Comparison of ENCODE assay signal across 8 cellular contexts in genomic region chr19:51704601-51705000, GRCh38. TPM values are rescaled to one million over a fixed set of nuclear protein-coding genes. Genes with fewer than 3 reads are reported as not detected.
A peak's percentile ranks its signal among the peaks of the same experiment; 100 is the strongest.
DNase-seq lines count a peak whose midpoint lies in the region; ATAC-seq and TF ChIP-seq lines count a peak whose summit lies in the region.

No MANE protein-coding gene starts in this region.

- H3K27ac ChIP-seq in spleen, result peak overlapping the region; percentile 90 to 95 (median 91)

- peak in 1 of 2 donors; percentile 1 for ATAC-seq in activated naive CD4-positive, alpha-beta T cell treated with anti-CD3 and anti-CD28 coated beads, Interleukin-2, amount 50 U/mL, for 72 hours

- H3K4me1 ChIP-seq in iPS-15b (ENCODE audit: control insufficient read depth, insufficient read depth, low read length) (peaks cover 4% of the 10 kb centered on the region), spleen (peaks cover 16 to 45% (median 31%) of the 10 kb centered on the region in 6 donors)

- H3K9me3 Mint-ChIP-seq in activated naive CD4-positive, alpha-beta T cell treated with anti-CD3 and anti-CD28 coated beads, Interleukin-2, amount 50 U/mL, for 72 hours, result peaks cover 0 to under 1% of the 10 kb centered on the region in 2 donors

- H3K27me3 ChIP-seq in iPS-15b (ENCODE audit: control insufficient read depth, insufficient read depth, low read length) (no peaks in the 10 kb centered on the region), spleen (replicated peaks in 1 of 7) (peaks cover 0 to 21% (median 7%) of the 10 kb centered on the region in 7 donors)

- peak overlapping the region; percentile 99 to 100 for H3K27ac Mint-ChIP-seq in activated naive CD4-positive, alpha-beta T cell treated with anti-CD3 and anti-CD28 coated beads, Interleukin-2, amount 50 U/mL, for 72 hours

- POLR2A ChIA-PET in HEK293T (lab: Yijun Ruan, JAX), result interaction anchor here (4.2 kb wide), 1 partner anchor 15 kb away, joined by 31 read pairs; no protein-coding TSS in a partner anchor

- intact Hi-C loops in spleen (cut with DNase I; ENCODE audit: low total_unique reads), result no loop called here

- peak overlapping the region; percentile 92 for H3K9ac ChIP-seq in iPS-15b (ENCODE audit: low read depth, low read length)

- TF ChIP-seq CTCF in HFF-Myc (IDR thresholded peaks at IDR 0.05; ENCODE audit: low read depth, low read length, missing control alignments) (no peak), spleen (IDR thresholded peaks at IDR 0.05 in 8 of 11, conservative IDR thresholded peaks at IDR 0.05 in 3 of 11) (no peak)

- peak overlapping the region; percentile 64 for H3K4me3 ChIP-seq in HFF-Myc (replicated peaks; ENCODE audit: low read depth, low read length)
- H3K4me3 ChIP-seq in iPS-15b (ENCODE audit: low read depth, low read length), result peak overlapping the region; percentile 94
- H3K4me3 ChIP-seq in spleen, result peak overlapping the region; percentile 49 to 86 (median 60)

- no peak for TF ChIP-seq POLR2A in spleen (IDR thresholded peaks at IDR 0.05)

- CTCF ChIA-PET in HEK293T (lab: Yijun Ruan, JAX), result interaction anchor here (1.2 to 1.6 kb wide), 2 partner anchors 10 to 73 kb away, joined by 4 to 7 read pairs; no protein-coding TSS in a partner anchor

- H3K36me3 Mint-ChIP-seq in activated naive CD4-positive, alpha-beta T cell treated with anti-CD3 and anti-CD28 coated beads, Interleukin-2, amount 50 U/mL, for 72 hours, result peaks cover 25 to 49% of the 10 kb centered on the region in 2 donors

- 28 to 42% (median 31%) methylated on average over 5 of the region's 5 CpGs for WGBS in spleen, 5 donors

- DNase-seq in HFF-Myc (ENCODE audit: extremely low read depth, low read depth) (no peak), spleen (no peak), HEK293T (ENCODE audit: extremely low spot score) (no peak), NCI-H146 treated with DMSO at 0.1 percent for 48 hours (lab: John Stamatoyannopoulos, UW; ENCODE audit: unreplicated experiment) (no peak), GM19238 (ENCODE audit: insufficient read length, low spot score) (no peak), OCI-M1 (lab: John Stamatoyannopoulos, UW) (no peak)
- DNase-seq in activated naive CD4-positive, alpha-beta T cell treated with anti-CD3 and anti-CD28 coated beads, Interleukin-2, amount 50 U/mL, for 72 hours (ENCODE audit: low spot score in 2 of 2), result no peak

- H3K9me3 ChIP-seq in iPS-15b (ENCODE audit: control insufficient read depth, insufficient read depth, low read length) (no peaks in the 10 kb centered on the region), spleen (no peaks in the 10 kb centered on the region)

- H3K36me3 ChIP-seq in iPS-15b (ENCODE audit: control insufficient read depth, insufficient read depth, low read length), result peaks cover 2% of the 10 kb centered on the region
- peaks cover 0 to 58% (median 7%) of the 10 kb centered on the region in 6 donors for H3K36me3 ChIP-seq in spleen

TF ChIP-seq in HEK293T, 16 proteins besides CTCF, POLR2A, EP300 and RAD21:
- TF ChIP-seq ARNT (IDR thresholded peaks at IDR 0.05) (no peak), FOXM1 (IDR thresholded peaks at IDR 0.05; ENCODE audit: borderline replicate concordance) (no peak), HDGF (IDR thresholded peaks at IDR 0.05; ENCODE audit: borderline replicate concordance) (no peak), FOXA1 (IDR thresholded peaks at IDR 0.05) (no peak), SUZ12 (IDR thresholded peaks at IDR 0.05) (no peak), SP1 (IDR thresholded peaks at IDR 0.05) (no peak), ZNF384 (IDR thresholded peaks at IDR 0.05) (no peak), LEF1 (IDR thresholded peaks at IDR 0.05; ENCODE audit: borderline replicate concordance) (no peak), FOXK2 (IDR thresholded peaks at IDR 0.05) (no peak), TARDBP (IDR thresholded peaks at IDR 0.05) (no peak), L3MBTL2 (conservative IDR thresholded peaks at IDR 0.05) (no peak), NFRKB (IDR thresholded peaks at IDR 0.05) (no peak), ELF4 (IDR thresholded peaks at IDR 0.05) (no peak)
- TF ChIP-seq, protein P1, sequence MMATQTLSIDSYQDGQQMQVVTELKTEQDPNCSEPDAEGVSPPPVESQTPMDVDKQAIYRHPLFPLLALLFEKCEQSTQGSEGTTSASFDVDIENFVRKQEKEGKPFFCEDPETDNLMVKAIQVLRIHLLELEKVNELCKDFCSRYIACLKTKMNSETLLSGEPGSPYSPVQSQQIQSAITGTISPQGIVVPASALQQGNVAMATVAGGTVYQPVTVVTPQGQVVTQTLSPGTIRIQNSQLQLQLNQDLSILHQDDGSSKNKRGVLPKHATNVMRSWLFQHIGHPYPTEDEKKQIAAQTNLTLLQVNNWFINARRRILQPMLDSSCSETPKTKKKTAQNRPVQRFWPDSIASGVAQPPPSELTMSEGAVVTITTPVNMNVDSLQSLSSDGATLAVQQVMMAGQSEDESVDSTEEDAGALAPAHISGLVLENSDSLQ (IDR thresholded peaks at IDR 0.05), result no peak

RNA-seq across cellular contexts. Expression of gene SPACA6, which starts 11.5 kb away (rescaled TPM):
- total RNA-seq in activated naive CD4-positive, alpha-beta T cell treated with anti-CD3 and anti-CD28 coated beads, Interleukin-2, amount 50 U/mL, for 72 hours, result 10 to 100 TPM in 1 of 2 donors, 1 to 10 TPM in 1; 9.3 to 13.7 TPM
- 10 to 100 TPM; 16.4 to 29.3 (median 20.1) TPM for total RNA-seq in spleen
- 10 to 100 TPM in 2 of 3 donors, 1 to 10 TPM in 1; 9.6 to 44.2 (median 20.2) TPM for polyA plus RNA-seq in spleen

RNA-seq across cellular contexts. Expression of gene HAS1, which starts 19.2 kb away (rescaled TPM):
- not detected for total RNA-seq in activated naive CD4-positive, alpha-beta T cell treated with anti-CD3 and anti-CD28 coated beads, Interleukin-2, amount 50 U/mL, for 72 hours
- total RNA-seq in spleen, result under 1 TPM in 2 of 7 donors, not detected in 5; 0.22 to 0.54 TPM
- under 1 TPM in 2 of 3 donors, not detected in 1; 0.11 to 0.58 TPM for polyA plus RNA-seq in spleen

RNA-seq across cellular contexts. Expression of gene FPR1, which starts 47.1 kb away (rescaled TPM):
- total RNA-seq in activated naive CD4-positive, alpha-beta T cell treated with anti-CD3 and anti-CD28 coated beads, Interleukin-2, amount 50 U/mL, for 72 hours, result not detected
- 100 to 1,000 TPM; 103 to 344 (median 144) TPM for total RNA-seq in spleen
- polyA plus RNA-seq in spleen, result 10 to 100 TPM in 2 of 3 donors, 1 to 10 TPM in 1; 7.2 to 24.1 (median 12.2) TPM

RNA-seq across cellular contexts. Expression of gene FPR2, which starts 56.4 kb away (rescaled TPM):
- total RNA-seq in activated naive CD4-positive, alpha-beta T cell treated with anti-CD3 and anti-CD28 coated beads, Interleukin-2, amount 50 U/mL, for 72 hours, result not detected
- 10 to 100 TPM; 18.6 to 88.0 (median 37.1) TPM for total RNA-seq in spleen
- polyA plus RNA-seq in spleen, result 1 to 10 TPM; 1.5 to 3.8 (median 2.0) TPM

RNA-seq across cellular contexts. Expression of gene SIGLEC14, which starts 58.0 kb away (rescaled TPM):
- total RNA-seq in activated naive CD4-positive, alpha-beta T cell treated with anti-CD3 and anti-CD28 coated beads, Interleukin-2, amount 50 U/mL, for 72 hours, result under 1 TPM in 1 of 2 donors, not detected in 1; 0.47 TPM
- 100 to 1,000 TPM in 1 of 7 donors, 10 to 100 TPM in 4, not detected in 2; 40.1 to 101 (median 84.4) TPM for total RNA-seq in spleen
- polyA plus RNA-seq in spleen, result 10 to 100 TPM; 13.3 to 20.8 (median 15.9) TPM

Comparison
In these comparisons a context has a peak if more than half of its experiments do, and no peak if none do; other contexts are left out.
1. RNA of gene FPR1, which starts 47.1 kb away (total RNA-seq): 103 to 344 TPM in spleen; not detected in activated naive CD4-positive, alpha-beta T cell treated with anti-CD3 and anti-CD28 coated beads, Interleukin-2, amount 50 U/mL, for 72 hours; every median in the first group is over 100 times any median in the second.
2. Peak in every context shown above with its lines, with median percentiles within 50 percentile points of each other: H3K4me3 ChIP-seq.